ENCODE assay signal across 8 cellular contexts in genomic region chr5:132224721-132225120, GRCh38. TPM values are rescaled to one million over a fixed set of nuclear protein-coding genes. Genes with fewer than 3 reads are reported as not detected.
DNase-seq lines count a peak whose midpoint lies in the region; ATAC-seq and TF ChIP-seq lines count a peak whose summit lies in the region.

No MANE protein-coding gene starts in this region.

- H3K27me3 ChIP-seq in uterus = no peaks in the 10 kb centered on the region

- H3K36me3 Mint-ChIP-seq in activated CD4-positive, alpha-beta T cell treated with anti-CD3 and anti-CD28 coated beads, Interleukin-2, amount 10 ng/mL, durations not matched to agents 7 days and 5 days (ENCODE audit: low read depth) = no peaks in the 10 kb centered on the region

- H3K36me3 ChIP-seq in uterus = no peaks in the 10 kb centered on the region

- H3K27ac ChIP-seq in uterus = peak overlapping the region; percentile 82 to 92

- TF ChIP-seq POLR2A in uterus (IDR thresholded peaks at IDR 0.05) = no peak

- TF ChIP-seq CTCF in epithelial cell of esophagus (IDR thresholded peaks at IDR 0.05; ENCODE audit: insufficient read depth, low read depth, low read length, missing control alignments) = no peak
- no peak for TF ChIP-seq CTCF in uterus (IDR thresholded peaks at IDR 0.05)

- peaks cover 4% of the 10 kb centered on the region for H3K4me1 Mint-ChIP-seq in activated CD4-positive, alpha-beta T cell treated with anti-CD3 and anti-CD28 coated beads, Interleukin-2, amount 10 ng/mL, durations not matched to agents 7 days and 5 days

- intact Hi-C loops in cardiac septum (cut with DNase I) = loop anchor here (5.0 kb wide), 1 partner anchor 273 kb away; no protein-coding TSS in a partner anchor
- intact Hi-C loops in Right ventricle myocardium inferior (cut with DNase I) = loop anchor here (5.0 kb wide), 1 partner anchor 32 kb away; no protein-coding TSS in a partner anchor
- intact Hi-C loops in uterus (cut with DNase I; ENCODE audit: low total_unique reads) = loop anchor here (10.0 kb wide), 1 partner anchor 1060 kb away; the partner anchor contains the start of gene HINT1

- no peak overlapping the region for H3K4me3 Mint-ChIP-seq in activated CD4-positive, alpha-beta T cell treated with anti-CD3 and anti-CD28 coated beads, Interleukin-2, amount 10 ng/mL, durations not matched to agents 7 days and 5 days

- H3K4me3 ChIP-seq in epithelial cell of esophagus (ENCODE audit: low read length) (peak overlapping the region; percentile 6), uterus (no peak overlapping the region)

- POLR2A ChIA-PET in activated CD4-positive, alpha-beta T cell treated with anti-CD3 and anti-CD28 coated beads, Interleukin-2, amount 10 ng/mL, durations not matched to agents 7 days and 5 days (lab: Charles Lee) = no interaction called here

- H3K9me3 Mint-ChIP-seq in activated CD4-positive, alpha-beta T cell treated with anti-CD3 and anti-CD28 coated beads, Interleukin-2, amount 10 ng/mL, durations not matched to agents 7 days and 5 days = no peaks in the 10 kb centered on the region

- H3K4me1 ChIP-seq in uterus = peaks cover 21 to 33% of the 10 kb centered on the region in 2 donors

- no peak overlapping the region for H3K27ac Mint-ChIP-seq in activated CD4-positive, alpha-beta T cell treated with anti-CD3 and anti-CD28 coated beads, Interleukin-2, amount 10 ng/mL, durations not matched to agents 7 days and 5 days

- peaks cover 16% of the 10 kb centered on the region for H3K27me3 Mint-ChIP-seq in activated CD4-positive, alpha-beta T cell treated with anti-CD3 and anti-CD28 coated beads, Interleukin-2, amount 10 ng/mL, durations not matched to agents 7 days and 5 days

- CTCF ChIA-PET in activated CD4-positive, alpha-beta T cell treated with anti-CD3 and anti-CD28 coated beads, Interleukin-2, amount 10 ng/mL, durations not matched to agents 7 days and 5 days (lab: Charles Lee) = interaction anchor here (0.7 to 3.1 kb wide), 4 partner anchors 10 to 177 kb away, joined by 3 to 16 read pairs (median 6); no protein-coding TSS in a partner anchor

- no peaks in the 10 kb centered on the region for H3K9me3 ChIP-seq in uterus

- peak; percentile 3 for DNase-seq in cardiac septum (ENCODE audit: low spot score)
- no peak for DNase-seq in Right ventricle myocardium inferior (ENCODE audit: missing footprints)
- DNase-seq in epithelial cell of esophagus (ENCODE audit: low read depth) = no peak
- peak; percentile 69 for DNase-seq in myocyte (ENCODE audit: low read depth)
- peak in 1 of 2 donors; percentile 28 for DNase-seq in uterus
- DNase-seq in activated CD4-positive, CD25-positive, alpha-beta regulatory T cell treated with anti-CD3 and anti-CD28 coated beads, Interleukin-2, amount 50 U/mL, for 72 hours = no peak
- no peak for DNase-seq in epidermal melanocyte (ENCODE audit: insufficient read length, low spot score)
- DNase-seq in activated CD4-positive, alpha-beta T cell treated with anti-CD3 and anti-CD28 coated beads, Interleukin-2, amount 10 ng/mL, durations not matched to agents 7 days and 5 days = no peak

- ATAC-seq in Right ventricle myocardium inferior = no peak

RNA-seq across cellular contexts. Expression of gene P4HA2, which starts 2.9 kb away (rescaled TPM):
- total RNA-seq in cardiac septum = 50.5 TPM
- total RNA-seq in Right ventricle myocardium inferior = 88.7 TPM
- total RNA-seq in myocyte = 304 and 381 TPM in 2 replicates
- polyA plus RNA-seq in myocyte (2012) = 737 TPM
- 100 to 1,000 TPM in 1 of 4 donors, 10 to 100 TPM in 3; 19.4 to 112 (median 85.2) TPM for total RNA-seq in uterus
- total RNA-seq in activated CD4-positive, alpha-beta T cell treated with anti-CD3 and anti-CD28 coated beads, Interleukin-2, amount 10 ng/mL, durations not matched to agents 7 days and 5 days = 1 to 10 TPM; 2.3 to 2.5 TPM

RNA-seq across cellular contexts. Expression of gene PDLIM4, which starts 32.8 kb away (rescaled TPM):
- total RNA-seq in cardiac septum (8.8 TPM), Right ventricle myocardium inferior (5.4 TPM), myocyte (220 and 230 TPM in 2 replicates), uterus (100 to 1,000 TPM in 1 of 4 donors, 10 to 100 TPM in 3; 14.1 to 148 (median 45.3) TPM)
- 371 TPM for polyA plus RNA-seq in myocyte (2012)
- not detected for total RNA-seq in activated CD4-positive, alpha-beta T cell treated with anti-CD3 and anti-CD28 coated beads, Interleukin-2, amount 10 ng/mL, durations not matched to agents 7 days and 5 days

Comparison
In these comparisons a context has a peak if more than half of its experiments do, and no peak if none do; other contexts are left out.
1. DNase-seq: peak in cardiac septum (single experiment) and myocyte (single experiment); none in Right ventricle myocardium inferior (single experiment), epithelial cell of esophagus (single experiment), activated CD4-positive, CD25-positive, alpha-beta regulatory T cell treated with anti-CD3 and anti-CD28 coated beads, Interleukin-2, amount 50 U/mL, for 72 hours (single experiment), epidermal melanocyte (single experiment) and activated CD4-positive, alpha-beta T cell treated with anti-CD3 and anti-CD28 coated beads, Interleukin-2, amount 10 ng/mL, durations not matched to agents 7 days and 5 days (single experiment).
2. RNA of gene P4HA2, which starts 2.9 kb away (total RNA-seq): 304 to 381 TPM in myocyte, 19.4 to 112 TPM in uterus, 88.7 TPM in Right ventricle myocardium inferior (single experiment) and 50.5 TPM in cardiac septum (single experiment); 2.3 to 2.5 TPM in activated CD4-positive, alpha-beta T cell treated with anti-CD3 and anti-CD28 coated beads, Interleukin-2, amount 10 ng/mL, durations not matched to agents 7 days and 5 days; every median in the first group is over 4 times any median in the second.